In the genomic region with DNA sequence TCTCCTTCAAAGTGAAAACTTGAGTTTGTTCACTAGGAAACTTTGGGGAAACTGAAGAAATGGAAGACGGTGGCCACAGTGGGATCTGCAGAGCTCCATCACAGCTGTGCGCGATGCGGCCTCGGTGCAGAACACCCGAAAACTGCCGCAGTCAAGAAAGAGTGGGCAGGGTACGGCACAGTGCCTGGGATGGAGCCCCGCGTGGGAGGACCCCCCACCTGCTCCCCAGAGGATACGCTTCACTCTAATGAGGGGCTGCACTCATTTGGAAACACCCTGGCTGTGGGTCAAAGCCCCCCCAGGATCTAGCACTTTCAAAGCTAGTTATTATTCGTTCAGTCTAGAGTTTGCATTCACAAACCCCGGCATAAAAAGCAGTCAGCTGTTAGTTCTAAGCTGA, we compare ENCODE assay signal across 29 cellular contexts.
"Had no signal": no experiment of that assay in that cellular context is flagged by ENCODE, and none has a peak within 500 bp of the region (broad histone marks: within the 10 kb centered on the region; RNA-seq: fewer than 3 reads in every experiment).

No MANE protein-coding gene starts in this region.

- H3K9me3 ChIP-seq: SJCRH30 had no signal

- ATAC-seq: activated T-cell treated with anti-CD3 and anti-CD28 coated beads, Interleukin-2, amount 50 U/mL, for 72 hours; activated T-helper 17 cell treated with anti-CD3 and anti-CD28 coated beads, Interleukin-2, amount 50 U/mL, for 72 hours; Panc1 had no signal

- H3K27ac ChIP-seq: brain microvascular endothelial cell, SJCRH30, SK-N-MC had no signal

- H3K36me3 Mint-ChIP-seq: IgD-negative memory B cell had no signal

- H3K4me3 ChIP-seq: SJCRH30, SK-N-MC had no signal

- H3K27ac Mint-ChIP-seq: activated CD4-positive, alpha-beta T cell treated with anti-CD3 and anti-CD28 coated beads, Interleukin-2, amount 10 ng/mL, durations not matched to agents 24 days and 14 days; activated T-cell treated with anti-CD3 and anti-CD28 coated beads, Interleukin-2, amount 50 U/mL, for 72 hours; activated T-helper 17 cell treated with anti-CD3 and anti-CD28 coated beads, Interleukin-2, amount 50 U/mL, for 72 hours; IgD-negative memory B cell; T-helper 2 cell treated with Interferon-gamma antibody and Interleukin-4, amounts not matched to agents 5 μg/mL and 100 μg/mL, for 36 hours had no signal

- H3K4me3 Mint-ChIP-seq: activated T-helper 17 cell treated with anti-CD3 and anti-CD28 coated beads, Interleukin-2, amount 50 U/mL, for 72 hours; IgD-negative memory B cell; T-helper 2 cell treated with Interferon-gamma antibody and Interleukin-4, amounts not matched to agents 5 μg/mL and 100 μg/mL, for 36 hours had no signal

- H3K27me3 Mint-ChIP-seq: activated T-helper 17 cell treated with anti-CD3 and anti-CD28 coated beads, Interleukin-2, amount 50 U/mL, for 72 hours; central memory CD8-positive, alpha-beta T cell had no signal

- H3K27me3 ChIP-seq: brain microvascular endothelial cell, SJCRH30 had no signal

- H3K9me3 Mint-ChIP-seq: activated CD4-positive, alpha-beta T cell treated with anti-CD3 and anti-CD28 coated beads, Interleukin-2, amount 10 ng/mL, durations not matched to agents 24 days and 14 days; activated T-cell treated with anti-CD3 and anti-CD28 coated beads, Interleukin-2, amount 50 U/mL, for 72 hours; activated T-helper 17 cell treated with anti-CD3 and anti-CD28 coated beads, Interleukin-2, amount 50 U/mL, for 72 hours; central memory CD8-positive, alpha-beta T cell; T-helper 2 cell treated with Interferon-gamma antibody and Interleukin-4, amounts not matched to agents 5 μg/mL and 100 μg/mL, for 36 hours had no signal

- H3K4me1 ChIP-seq: SJCRH30 had no signal

- H3K36me3 ChIP-seq: brain microvascular endothelial cell, SJCRH30 had no signal

- DNase-seq: activated CD4-positive, alpha-beta T cell treated with anti-CD3 and anti-CD28 coated beads, Interleukin-2, amount 50 U/mL, for 4 hours; activated effector memory CD4-positive, alpha-beta T cell treated with anti-CD3 and anti-CD28 coated beads, Interleukin-2, amount 50 U/mL, for 16 hours; activated naive CD4-positive, alpha-beta T cell; activated naive CD4-positive, alpha-beta T cell treated with anti-CD3 and anti-CD28 coated beads, Interleukin-2, amount 50 U/mL, for 16 hours; activated T-cell treated with anti-CD3 and anti-CD28 coated beads, Interleukin-2, amount 50 U/mL, for 1 hour; activated T-cell treated with anti-CD3 and anti-CD28 coated beads, Interleukin-2, amount 50 U/mL, for 72 hours; amniotic stem cell; aorta; brain microvascular endothelial cell; Karpas-422; KBM-7; NCI-H1105; NCI-H1436; NCI-H1694; NCI-H1930; NCI-H2081 treated with DMSO at 0.1 percent for 48 hours; NCI-H226; NCI-H446 treated with DMSO at 0.1 percent for 48 hours; NCI-H524; NCI-H69; SHP77; SJCRH30 had no signal
